Comparison of ENCODE assay signal across 18 cellular contexts in genomic region chr15:48021336-48022086, GRCh38.
DNase-seq lines count a peak whose midpoint lies in the region; ATAC-seq and TF ChIP-seq lines count a peak whose summit lies in the region.
"Had no signal": no experiment of that assay in that cellular context is flagged by ENCODE, and none has a peak within 500 bp of the region (broad histone marks: within the 10 kb centered on the region; RNA-seq: fewer than 3 reads in every experiment).

No MANE protein-coding gene starts in this region.

- in situ Hi-C loops in Caki2 (cut with HindIII; ENCODE audit: low pct_unique_long_range_greater_than_20kb, low sequenced_read_pairs): no loop called here

- no peak overlapping the region for H3K4me3 ChIP-seq in hepatocyte
- H3K4me3 ChIP-seq: lower lobe of right lung had no signal

- no peak for TF ChIP-seq CTCF in hepatocyte (IDR thresholded peaks at IDR 0.05; ENCODE audit: poor library complexity)
- no peak for TF ChIP-seq CTCF in type B pancreatic cell (conservative IDR thresholded peaks at IDR 0.05)

- H3K27ac ChIP-seq in hepatocyte: no peak overlapping the region
- H3K27ac ChIP-seq: lower lobe of right lung had no signal

- H3K79me2 ChIP-seq in hepatocyte: no peaks in the 10 kb centered on the region

- no peaks in the 10 kb centered on the region for H3K9me2 ChIP-seq in hepatocyte (replicated peaks; ENCODE audit: insufficient read depth)

- H3K27me3 ChIP-seq in hepatocyte: no peaks in the 10 kb centered on the region

- no peak overlapping the region for H3K4me2 ChIP-seq in hepatocyte

- no peaks in the 10 kb centered on the region for H3K9me3 Mint-ChIP-seq in type B pancreatic cell
- H3K9me3 Mint-ChIP-seq: activated CD4-positive, alpha-beta memory T cell treated with anti-CD3 and anti-CD28 coated beads for 36 hours; activated naive CD8-positive, alpha-beta T cell treated with anti-CD3 and anti-CD28 coated beads for 36 hours; stimulated activated naive CD8-positive, alpha-beta T cell treated with anti-CD3 and anti-CD28 coated beads, Interleukin-15, Interleukin-2, amounts not matched to agents 100 ng/mL and 50 ng/mL, for 24 hours had no signal

- no peak overlapping the region for H3K27ac Mint-ChIP-seq in type B pancreatic cell
- H3K27ac Mint-ChIP-seq: activated CD4-positive, alpha-beta memory T cell treated with anti-CD3 and anti-CD28 coated beads for 36 hours; activated naive CD8-positive, alpha-beta T cell treated with anti-CD3 and anti-CD28 coated beads for 36 hours; CD8-positive, alpha-beta memory T cell; natural killer cell; stimulated activated naive CD8-positive, alpha-beta T cell treated with anti-CD3 and anti-CD28 coated beads, Interleukin-15, Interleukin-2, amounts not matched to agents 100 ng/mL and 50 ng/mL, for 24 hours had no signal

- H3K4me1 ChIP-seq in hepatocyte (ENCODE audit: insufficient read depth): no peaks in the 10 kb centered on the region
- H3K4me1 ChIP-seq: lower lobe of right lung had no signal

- no peaks in the 10 kb centered on the region for H3K36me3 Mint-ChIP-seq in type B pancreatic cell
- H3K36me3 Mint-ChIP-seq: activated CD4-positive, alpha-beta memory T cell treated with anti-CD3 and anti-CD28 coated beads for 36 hours; activated naive CD8-positive, alpha-beta T cell treated with anti-CD3 and anti-CD28 coated beads for 36 hours; CD8-positive, alpha-beta memory T cell; natural killer cell had no signal

- no peaks in the 10 kb centered on the region for H3K9me3 ChIP-seq in hepatocyte (ENCODE audit: low read depth)
- H3K9me3 ChIP-seq: lower lobe of right lung had no signal

- H4K20me1 ChIP-seq in hepatocyte (ENCODE audit: insufficient read depth, poor library complexity, severe bottlenecking): no peaks in the 10 kb centered on the region

- H3K27me3 Mint-ChIP-seq in type B pancreatic cell: peaks cover 2% of the 10 kb centered on the region
- H3K27me3 Mint-ChIP-seq: CD8-positive, alpha-beta memory T cell; central memory CD8-positive, alpha-beta T cell had no signal

- DNase-seq in Caki2 (ENCODE audit: low read depth) (peak; percentile 8), LHCN-M2 (ENCODE audit: low read depth) (peak; percentile 31), RKO (ENCODE audit: low spot score) (peak; percentile 8), hepatocyte (ENCODE audit: low spot score) (peak; percentile 40), type B pancreatic cell (ENCODE audit: extremely low spot score, unreplicated experiment) (no peak), DMS79 (lab: John Stamatoyannopoulos, UW) (no peak)
- DNase-seq: activated CD4-positive, alpha-beta memory T cell treated with anti-CD3 and anti-CD28 coated beads for 36 hours; activated naive CD8-positive, alpha-beta T cell treated with anti-CD3 and anti-CD28 coated beads for 36 hours; activated T-cell treated with anti-CD3 and anti-CD28 coated beads, Interleukin-2, amount 50 U/mL, for 48 hours; CD8-positive, alpha-beta memory T cell; Kasumi-1; lower lobe of right lung; natural killer cell; NCI-H2171 had no signal

- 81% methylated on average over 6 of the region's 6 CpGs for WGBS in hepatocyte (ENCODE audit: low lambda C conversion rate, missing lambda C conversion rate)

- ATAC-seq in GM18520 (IDR thresholded peaks at IDR 0.05; ENCODE audit: unreplicated experiment): no peak
- no peak for ATAC-seq in HG03342 (IDR thresholded peaks at IDR 0.05; ENCODE audit: unreplicated experiment)
- ATAC-seq: lower lobe of right lung, natural killer cell had no signal

- no peaks in the 10 kb centered on the region for H3K36me3 ChIP-seq in hepatocyte (replicated peaks; ENCODE audit: insufficient read depth, low read depth)
- H3K36me3 ChIP-seq: lower lobe of right lung had no signal

- peaks cover 5% of the 10 kb centered on the region for H3K4me1 Mint-ChIP-seq in type B pancreatic cell (ENCODE audit: unreplicated experiment)
- H3K4me1 Mint-ChIP-seq: activated naive CD8-positive, alpha-beta T cell treated with anti-CD3 and anti-CD28 coated beads for 36 hours; CD8-positive, alpha-beta memory T cell; central memory CD8-positive, alpha-beta T cell; natural killer cell had no signal

- no peak overlapping the region for H2AFZ ChIP-seq in hepatocyte

- no peak overlapping the region for H3K4me3 Mint-ChIP-seq in type B pancreatic cell
- H3K4me3 Mint-ChIP-seq: activated CD4-positive, alpha-beta memory T cell treated with anti-CD3 and anti-CD28 coated beads for 36 hours; activated naive CD8-positive, alpha-beta T cell treated with anti-CD3 and anti-CD28 coated beads for 36 hours; CD8-positive, alpha-beta memory T cell; central memory CD8-positive, alpha-beta T cell; natural killer cell; stimulated activated naive CD8-positive, alpha-beta T cell treated with anti-CD3 and anti-CD28 coated beads, Interleukin-15, Interleukin-2, amounts not matched to agents 100 ng/mL and 50 ng/mL, for 24 hours had no signal

Comparison
In these comparisons a context has a peak if more than half of its experiments do, and no peak if none do; other contexts are left out.
1. DNase-seq: peak in Caki2 (single experiment), LHCN-M2 (single experiment), RKO (single experiment) and hepatocyte (single experiment); none in type B pancreatic cell (single experiment) and DMS79 (single experiment).